Comparison of ENCODE assay signal across 8 cellular contexts in genomic region chr11:1336836-1337646, GRCh38. TPM values are rescaled to one million over a fixed set of nuclear protein-coding genes. Genes with fewer than 3 reads are reported as not detected.
DNase-seq lines count a peak whose midpoint lies in the region; ATAC-seq and TF ChIP-seq lines count a peak whose summit lies in the region.

No MANE protein-coding gene starts in this region.

- DNase-seq in GM13976 (ENCODE audit: low spot score) = peak; percentile 50
- DNase-seq in activated CD4-positive, alpha-beta memory T cell treated with anti-CD3 and anti-CD28 coated beads, Interleukin-2, amount 10 ng/mL, durations not matched to agents 7 days and 5 days = peak; percentile 28
- peak; percentile 28 for DNase-seq in globus pallidus (ENCODE audit: low spot score)
- DNase-seq in putamen (ENCODE audit: low spot score) = peak; percentile 15
- DNase-seq in HK-2 (ENCODE audit: unreplicated experiment) = no peak
- DNase-seq in DMS114 treated with DMSO at 0.1 percent for 48 hours (lab: John Stamatoyannopoulos, UW; ENCODE audit: unreplicated experiment) = no peak

- in situ Hi-C loops in GM13976 (cut with MboI; ENCODE audit: low sequenced_read_pairs, unreplicated experiment) = no loop called here

- peaks cover 15% of the 10 kb centered on the region for H3K27me3 Mint-ChIP-seq in activated CD4-positive, alpha-beta memory T cell treated with anti-CD3 and anti-CD28 coated beads, Interleukin-2, amount 10 ng/mL, durations not matched to agents 7 days and 5 days

- H3K27ac Mint-ChIP-seq in activated CD4-positive, alpha-beta memory T cell treated with anti-CD3 and anti-CD28 coated beads, Interleukin-2, amount 10 ng/mL, durations not matched to agents 7 days and 5 days = no peak overlapping the region

- H3K9me3 Mint-ChIP-seq in activated CD4-positive, alpha-beta memory T cell treated with anti-CD3 and anti-CD28 coated beads, Interleukin-2, amount 10 ng/mL, durations not matched to agents 7 days and 5 days = no peaks in the 10 kb centered on the region

- no peak for TF ChIP-seq CTCF in GM13976 (IDR thresholded peaks at IDR 0.05; ENCODE audit: borderline replicate concordance, control extremely low read depth, extremely low read depth, insufficient read depth, missing control alignments)

- peaks cover 17% of the 10 kb centered on the region for H3K4me1 Mint-ChIP-seq in activated CD4-positive, alpha-beta memory T cell treated with anti-CD3 and anti-CD28 coated beads, Interleukin-2, amount 10 ng/mL, durations not matched to agents 7 days and 5 days

- POLR2A ChIA-PET in activated CD4-positive, alpha-beta memory T cell treated with anti-CD3 and anti-CD28 coated beads, Interleukin-2, amount 10 ng/mL, durations not matched to agents 7 days and 5 days (lab: Charles Lee) = no interaction called here

- H3K4me3 Mint-ChIP-seq in activated CD4-positive, alpha-beta memory T cell treated with anti-CD3 and anti-CD28 coated beads, Interleukin-2, amount 10 ng/mL, durations not matched to agents 7 days and 5 days = no peak overlapping the region

- ATAC-seq in HG03175 (IDR thresholded peaks at IDR 0.05; ENCODE audit: unreplicated experiment) = no peak
- ATAC-seq in GM21515 (IDR thresholded peaks at IDR 0.05; ENCODE audit: unreplicated experiment) = no peak

- H3K36me3 Mint-ChIP-seq in activated CD4-positive, alpha-beta memory T cell treated with anti-CD3 and anti-CD28 coated beads, Interleukin-2, amount 10 ng/mL, durations not matched to agents 7 days and 5 days (ENCODE audit: low read depth) = no peaks in the 10 kb centered on the region

- CTCF ChIA-PET in activated CD4-positive, alpha-beta memory T cell treated with anti-CD3 and anti-CD28 coated beads, Interleukin-2, amount 10 ng/mL, durations not matched to agents 7 days and 5 days (lab: Charles Lee) = no interaction called here

RNA-seq across cellular contexts. Expression of gene TOLLIP, which starts 27.6 kb away (rescaled TPM):
- total RNA-seq in activated CD4-positive, alpha-beta memory T cell treated with anti-CD3 and anti-CD28 coated beads, Interleukin-2, amount 10 ng/mL, durations not matched to agents 7 days and 5 days = 10 to 100 TPM; 33.9 to 36.8 TPM

RNA-seq across cellular contexts. Expression of gene BRSK2, which starts 52.7 kb away (rescaled TPM):
- total RNA-seq in activated CD4-positive, alpha-beta memory T cell treated with anti-CD3 and anti-CD28 coated beads, Interleukin-2, amount 10 ng/mL, durations not matched to agents 7 days and 5 days = under 1 TPM in 1 of 2 experiments, not detected in 1; 0.18 TPM

Comparison
In these comparisons a context has a peak if more than half of its experiments do, and no peak if none do; other contexts are left out.
1. DNase-seq: peak in GM13976 (single experiment), activated CD4-positive, alpha-beta memory T cell treated with anti-CD3 and anti-CD28 coated beads, Interleukin-2, amount 10 ng/mL, durations not matched to agents 7 days and 5 days (single experiment), globus pallidus (single experiment) and putamen (single experiment); none in HK-2 (single experiment) and DMS114 treated with DMSO at 0.1 percent for 48 hours (single experiment).